8 cellular contexts compared by ENCODE assay signal in the genomic region with DNA sequence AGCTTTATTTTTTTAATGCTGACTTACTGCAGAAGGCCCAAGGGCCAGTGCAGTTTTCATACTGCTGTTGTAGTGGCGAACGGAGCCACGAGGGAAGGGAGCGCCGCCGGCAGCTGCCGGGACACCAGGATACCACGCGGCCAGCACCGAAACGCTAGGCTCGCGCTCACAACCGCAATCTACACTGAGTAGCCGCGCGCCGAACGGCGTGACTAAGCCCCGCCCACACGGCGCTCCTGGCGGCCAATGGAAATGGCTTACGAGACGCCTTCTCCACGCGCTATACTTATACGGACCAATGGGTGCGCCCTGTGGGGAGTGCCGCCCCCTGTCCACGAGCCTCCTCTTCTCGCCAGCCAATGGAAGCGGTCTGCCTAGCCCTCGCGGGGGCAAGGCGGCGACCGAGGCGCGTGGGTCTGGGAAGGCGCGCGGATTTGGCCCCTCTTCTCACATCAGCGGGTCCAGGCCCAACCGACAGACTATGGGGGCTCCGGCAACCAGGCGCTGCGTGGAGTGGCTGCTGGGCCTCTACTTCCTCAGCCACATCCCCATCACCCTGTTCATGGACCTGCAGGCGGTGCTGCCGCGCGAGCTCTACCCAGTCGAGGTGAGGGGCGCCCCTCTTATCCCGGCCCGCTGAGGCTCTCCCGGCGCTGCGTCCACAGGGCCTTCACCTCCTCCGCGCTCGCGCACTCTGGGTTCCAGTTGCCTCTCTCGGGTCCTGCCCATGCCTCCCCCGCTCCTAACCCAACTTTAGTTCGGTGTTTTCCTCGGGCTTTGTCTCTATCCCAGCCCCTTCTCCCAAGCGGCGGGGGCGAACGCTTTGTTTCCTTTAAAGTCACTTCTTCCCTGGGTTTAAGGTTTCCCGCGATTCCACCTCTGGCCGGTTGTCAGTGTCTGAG. TPM values are rescaled to one million over a fixed set of nuclear protein-coding genes. Genes with fewer than 3 reads are reported as not detected.
DNase-seq lines count a peak whose midpoint lies in the region; ATAC-seq and TF ChIP-seq lines count a peak whose summit lies in the region.

A gene (plus strand): TSS at position 442 of the 902 bp plus-strand sequence. CDS start 40 bp downstream, at position 482.

- H3K79me2 ChIP-seq in PC-9 (ENCODE audit: low read depth) = peaks cover 48% of the 10 kb centered on the region

- H3K4me3 ChIP-seq in PC-9 (peak within 1 kb of the TSS; percentile 75), mucosa of stomach (ENCODE audit: low read length) (peak within 1 kb of the TSS; percentile 21)

- no TSS peak for BruUV-seq in PC-9 (replicated peaks; lab: Mats Ljungman, UMichigan)

- peak within 1 kb of the TSS; percentile 45 for H3K9ac ChIP-seq in mucosa of stomach (ENCODE audit: low read length)

- H3K36me3 ChIP-seq in PC-9 (ENCODE audit: low read depth) (no peaks in the 10 kb centered on the region), mucosa of stomach (ENCODE audit: control insufficient read depth, insufficient read depth, low read length) (no peaks in the 10 kb centered on the region)

- CTCF ChIA-PET in PC-9 (lab: Charles Lee) = no interaction called here

- POLR2A ChIA-PET in PC-9 (lab: Charles Lee; ENCODE audit: unreplicated experiment) = interaction anchor here (0.6 kb wide), 1 partner anchor 167 kb away, joined by 7 read pairs; no protein-coding TSS in a partner anchor

- peak; percentile 86 for TF ChIP-seq POLR2A in erythroblast (IDR thresholded peaks at IDR 0.05; ENCODE audit: low read length)

- H3K4me1 ChIP-seq in PC-9 (replicated peaks; ENCODE audit: insufficient read depth) (peaks cover 34% of the 10 kb centered on the region), mucosa of stomach (ENCODE audit: control insufficient read depth, insufficient read depth, low read length) (peaks cover 31% of the 10 kb centered on the region)

- in situ Hi-C loops in KBM-7 (cut with MboI; ENCODE audit: low pct_unique_long_range_greater_than_20kb, low sequenced_read_pairs) = no loop called here

- H3K9me3 ChIP-seq in PC-9 (ENCODE audit: insufficient read depth, low read depth) (no peaks in the 10 kb centered on the region), mucosa of stomach (ENCODE audit: control insufficient read depth, low read length) (no peaks in the 10 kb centered on the region)

- no peaks in the 10 kb centered on the region for H4K20me1 ChIP-seq in PC-9 (ENCODE audit: insufficient read depth)

- 0 out of 2 replicates have a peak, but pooled peaks have one; percentile 34 for TF ChIP-seq CTCF in PC-9 (conservative IDR thresholded peaks at IDR 0.05)

- H3K9me2 ChIP-seq in PC-9 (ENCODE audit: insufficient read depth) = no peaks in the 10 kb centered on the region

- H3F3A ChIP-seq in PC-9 (ENCODE audit: insufficient read depth, low read depth) = no peaks in the 10 kb centered on the region

- peak; percentile 93 for ATAC-seq in GM21723 (IDR thresholded peaks at IDR 0.05; ENCODE audit: unreplicated experiment)

- intact Hi-C loops in PC-9 (cut with micrococcal nuclease; ENCODE audit: unreplicated experiment) = loop anchor here (1.0 to 5.0 kb wide), 3 partner anchors 17 to 54 kb away; no protein-coding TSS in a partner anchor

- peak within 1 kb of the TSS; percentile 92 for H3K4me2 ChIP-seq in PC-9

- H2AFZ ChIP-seq in PC-9 = peak within 1 kb of the TSS; percentile 92

- H3K27me3 ChIP-seq in PC-9 (ENCODE audit: insufficient read depth, low read depth) (no peaks in the 10 kb centered on the region), mucosa of stomach (ENCODE audit: control insufficient read depth, insufficient read depth, low read length) (no peaks in the 10 kb centered on the region)

- H3K27ac ChIP-seq in PC-9 = no peak within 1 kb of the TSS

- DNase-seq in DMS79 treated with DMSO at 0.1 percent for 48 hours (lab: John Stamatoyannopoulos, UW) = peak; percentile 96
- peak; percentile 98 for DNase-seq in KBM-7
- peak; percentile 93 for DNase-seq in PC-9
- peak; percentile 93 for DNase-seq in activated T-cell treated with anti-CD3 and anti-CD28 coated beads for 48 hours (ENCODE audit: low read depth)
- peak; percentile 98 for DNase-seq in erythroblast (lab: John Stamatoyannopoulos, UW)
- DNase-seq in stimulated activated CD8-positive, alpha-beta memory T cell treated with anti-CD3 and anti-CD28 coated beads, Interleukin-4, amount 100 ng/mL, for 48 hours = peak; percentile 97

RNA-seq across cellular contexts. Expression of the gene that starts here (rescaled TPM):
- 28.8 and 46.4 TPM in 2 replicates for total RNA-seq in PC-9 (2021)
